19 cellular contexts compared by ENCODE assay signal in the genomic region with DNA sequence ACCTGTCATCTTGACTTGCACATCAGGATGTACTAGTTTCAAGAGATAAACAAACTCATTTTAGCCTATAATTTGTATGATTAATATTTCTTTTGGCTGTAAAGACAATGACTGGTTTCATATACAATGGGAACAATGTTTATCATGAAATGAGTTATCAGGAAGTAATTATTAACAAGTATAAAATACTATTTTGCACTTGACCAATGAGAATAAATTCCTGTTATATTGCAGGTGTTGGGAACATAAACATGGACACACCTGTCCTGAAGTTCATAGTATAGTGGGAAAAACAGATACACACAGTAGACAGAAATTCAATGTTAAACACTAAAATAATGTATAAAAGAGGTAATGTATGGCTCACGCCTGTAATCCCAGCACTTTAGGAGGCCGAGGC. TPM values are rescaled to one million over a fixed set of nuclear protein-coding genes. Genes with fewer than 3 reads are reported as not detected.
DNase-seq lines count a peak whose midpoint lies in the region; ATAC-seq and TF ChIP-seq lines count a peak whose summit lies in the region.
"Had no signal": no experiment of that assay in that cellular context is flagged by ENCODE, and none has a peak within 500 bp of the region (broad histone marks: within the 10 kb centered on the region; RNA-seq: fewer than 3 reads in every experiment).

No MANE protein-coding gene starts in this region.

- CTCF ChIA-PET in activated naive CD4-positive, alpha-beta T cell treated with anti-CD3 and anti-CD28 coated beads, Interleukin-2, amount 10 ng/mL, durations not matched to agents 7 days and 5 days (lab: Charles Lee): interaction anchor here (0.9 kb wide), 1 partner anchor 156 kb away, joined by 3 read pairs; no protein-coding TSS in a partner anchor

- no peak for DNase-seq in activated T-cell treated with anti-CD3 and anti-CD28 coated beads, Interleukin-2, amount 50 U/mL, for 72 hours
- no peak for DNase-seq in activated T-cell treated with anti-CD3 and anti-CD28 coated beads, Interleukin-2, amount 50 U/mL, for 48 hours
- DNase-seq in epithelial cell of esophagus (ENCODE audit: low read depth) (peak; percentile 27), type B pancreatic cell (ENCODE audit: extremely low spot score, unreplicated experiment) (no peak)
- DNase-seq in activated naive CD4-positive, alpha-beta T cell treated with anti-CD3 and anti-CD28 coated beads, Interleukin-2, amount 10 ng/mL, durations not matched to agents 7 days and 5 days: no peak
- DNase-seq: CD4-positive, alpha-beta T cell; CD8-positive, alpha-beta memory T cell; DMS 273 treated with DMSO at 0.1 percent for 48 hours; DMS79; EL; GDM1; H9 had no signal

- no peak for TF ChIP-seq CTCF in epithelial cell of esophagus (IDR thresholded peaks at IDR 0.05; ENCODE audit: insufficient read depth, low read depth, low read length, missing control alignments)
- no peak for TF ChIP-seq CTCF in type B pancreatic cell (conservative IDR thresholded peaks at IDR 0.05)

- no peaks in the 10 kb centered on the region for H3K27me3 Mint-ChIP-seq in activated T-cell treated with anti-CD3 and anti-CD28 coated beads, Interleukin-2, amount 50 U/mL, for 72 hours (ENCODE audit: low read depth)
- H3K27me3 Mint-ChIP-seq in type B pancreatic cell: no peaks in the 10 kb centered on the region
- H3K27me3 Mint-ChIP-seq in activated naive CD4-positive, alpha-beta T cell treated with anti-CD3 and anti-CD28 coated beads, Interleukin-2, amount 10 ng/mL, durations not matched to agents 7 days and 5 days: no peaks in the 10 kb centered on the region
- H3K27me3 Mint-ChIP-seq: B cell; CD4-positive, alpha-beta T cell; CD8-positive, alpha-beta memory T cell had no signal

- no peak overlapping the region for H3K4me3 Mint-ChIP-seq in activated T-cell treated with anti-CD3 and anti-CD28 coated beads, Interleukin-2, amount 50 U/mL, for 72 hours
- H3K4me3 Mint-ChIP-seq in type B pancreatic cell: no peak overlapping the region
- no peak overlapping the region for H3K4me3 Mint-ChIP-seq in activated naive CD4-positive, alpha-beta T cell treated with anti-CD3 and anti-CD28 coated beads, Interleukin-2, amount 10 ng/mL, durations not matched to agents 7 days and 5 days
- H3K4me3 Mint-ChIP-seq: B cell; CD14-positive monocyte; CD4-positive, alpha-beta T cell; CD8-positive, alpha-beta memory T cell; GM23338; H9 had no signal

- no peaks in the 10 kb centered on the region for H3K4me1 Mint-ChIP-seq in activated T-cell treated with anti-CD3 and anti-CD28 coated beads, Interleukin-2, amount 50 U/mL, for 72 hours (ENCODE audit: low read depth)
- no peaks in the 10 kb centered on the region for H3K4me1 Mint-ChIP-seq in type B pancreatic cell (ENCODE audit: unreplicated experiment)
- H3K4me1 Mint-ChIP-seq in activated naive CD4-positive, alpha-beta T cell treated with anti-CD3 and anti-CD28 coated beads, Interleukin-2, amount 10 ng/mL, durations not matched to agents 7 days and 5 days: no peaks in the 10 kb centered on the region
- H3K4me1 Mint-ChIP-seq: B cell, CD14-positive monocyte, GM23338, H9 had no signal

- H3K36me3 Mint-ChIP-seq in activated T-cell treated with anti-CD3 and anti-CD28 coated beads, Interleukin-2, amount 50 U/mL, for 72 hours (ENCODE audit: insufficient read depth in 2 of 2): peaks cover 10 to 27% of the 10 kb centered on the region in 2 donors
- H3K36me3 Mint-ChIP-seq in type B pancreatic cell: peaks cover 45% of the 10 kb centered on the region
- peaks cover 50% of the 10 kb centered on the region for H3K36me3 Mint-ChIP-seq in activated naive CD4-positive, alpha-beta T cell treated with anti-CD3 and anti-CD28 coated beads, Interleukin-2, amount 10 ng/mL, durations not matched to agents 7 days and 5 days

- no peak overlapping the region for H3K4me3 ChIP-seq in epithelial cell of esophagus (ENCODE audit: low read length)
- H3K4me3 ChIP-seq: BLaER1, GM12878, GM23338 had no signal

- no peaks in the 10 kb centered on the region for H3K9me3 Mint-ChIP-seq in activated T-cell treated with anti-CD3 and anti-CD28 coated beads, Interleukin-2, amount 50 U/mL, for 72 hours
- H3K9me3 Mint-ChIP-seq in type B pancreatic cell: no peaks in the 10 kb centered on the region
- H3K9me3 Mint-ChIP-seq in activated naive CD4-positive, alpha-beta T cell treated with anti-CD3 and anti-CD28 coated beads, Interleukin-2, amount 10 ng/mL, durations not matched to agents 7 days and 5 days: no peaks in the 10 kb centered on the region
- H3K9me3 Mint-ChIP-seq: CD14-positive monocyte; CD4-positive, alpha-beta T cell; CD8-positive, alpha-beta memory T cell; GM23338; H9 had no signal

- H3K27ac Mint-ChIP-seq in activated T-cell treated with anti-CD3 and anti-CD28 coated beads, Interleukin-2, amount 50 U/mL, for 72 hours: peak overlapping the region; percentile 31
- H3K27ac Mint-ChIP-seq in type B pancreatic cell: peak overlapping the region; percentile 82
- H3K27ac Mint-ChIP-seq in activated naive CD4-positive, alpha-beta T cell treated with anti-CD3 and anti-CD28 coated beads, Interleukin-2, amount 10 ng/mL, durations not matched to agents 7 days and 5 days: no peak overlapping the region
- H3K27ac Mint-ChIP-seq: B cell; CD14-positive monocyte; CD4-positive, alpha-beta T cell; GM23338; H9 had no signal

- no peak for ATAC-seq in activated T-cell treated with anti-CD3 and anti-CD28 coated beads, Interleukin-2, amount 50 U/mL, for 72 hours (replicated peaks in 1 of 2)
- no peak for ATAC-seq in GM21515 (IDR thresholded peaks at IDR 0.05; ENCODE audit: unreplicated experiment)
- ATAC-seq: GM12878, GM23338, HCT116 had no signal

RNA-seq across cellular contexts. Expression of gene UBR1, which starts 56.9 kb away (rescaled TPM):
- 10 to 100 TPM; 33.1 to 37.5 TPM for total RNA-seq in activated T-cell treated with anti-CD3 and anti-CD28 coated beads, Interleukin-2, amount 50 U/mL, for 72 hours
- total RNA-seq in type B pancreatic cell (ENCODE audit: low replicate concordance): 21.1 and 28.3 TPM in 2 replicates
